In the genomic region with DNA sequence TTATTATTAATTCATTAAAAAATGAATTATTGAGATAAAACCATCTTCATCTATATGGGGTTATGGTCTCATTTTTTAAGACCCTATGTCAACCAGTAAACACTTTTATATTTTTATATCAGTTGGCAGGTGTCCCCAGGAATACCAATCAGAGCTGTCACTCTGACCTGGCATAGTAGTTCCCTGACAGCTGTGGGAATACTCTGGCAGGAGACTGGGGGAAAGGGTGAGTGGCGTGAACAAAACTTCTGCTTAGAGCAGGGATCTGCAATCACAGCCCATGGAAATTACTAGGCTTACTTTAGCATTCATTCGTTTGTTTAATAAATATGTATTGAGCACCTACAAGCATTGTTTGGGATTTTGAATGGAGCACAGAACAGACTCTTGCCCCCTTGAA, we compare ENCODE assay signal across 6 cellular contexts.
"Had no signal": no experiment of that assay in that cellular context is flagged by ENCODE, and none has a peak within 500 bp of the region (broad histone marks: within the 10 kb centered on the region; RNA-seq: fewer than 3 reads in every experiment).

No MANE protein-coding gene starts in this region.

- H3K9me3 Mint-ChIP-seq: HFFc6 had no signal

- H3K36me3 ChIP-seq: HAP-1 had no signal

- H3K9me3 ChIP-seq: HAP-1 had no signal

- DNase-seq: GOT3, H7, HFFc6, IMR-90 had no signal

- H3K4me1 ChIP-seq: HAP-1 had no signal

- H3K4me3 Mint-ChIP-seq: HFFc6 had no signal

- ATAC-seq: HCT116 had no signal

- H3K27ac Mint-ChIP-seq: HFFc6 had no signal

- H3K4me3 ChIP-seq: HAP-1 had no signal
